Comparison of ENCODE assay signal across 8 cellular contexts in the genomic region with DNA sequence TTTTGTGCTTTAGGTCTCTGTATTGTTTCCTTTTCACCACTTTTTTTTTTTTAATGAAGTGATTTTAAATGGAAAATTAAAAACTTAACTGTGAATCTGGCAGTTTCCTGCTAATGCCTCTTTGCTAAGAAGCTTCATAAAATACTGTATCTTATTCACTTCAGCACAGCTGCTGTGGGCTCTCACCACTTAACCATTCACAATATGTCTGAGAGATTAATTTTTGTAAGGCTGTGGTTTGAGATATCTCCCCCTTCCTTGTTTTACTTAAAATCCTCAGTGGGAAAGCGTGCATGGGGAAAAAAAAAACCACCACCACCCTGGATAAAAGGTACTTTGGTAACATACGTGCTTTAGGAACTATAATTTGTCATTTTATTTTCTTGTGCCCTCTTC.
A peak's percentile ranks its signal among the peaks of the same experiment; 100 is the strongest.
DNase-seq lines count a peak whose midpoint lies in the region; ATAC-seq and TF ChIP-seq lines count a peak whose summit lies in the region.

No MANE protein-coding gene starts in this region.

- ATAC-seq in thoracic aorta (ENCODE audit: insufficient number of reproducible peaks, low FRiP score, low read depth), result no peak
- ATAC-seq in HG02970 (IDR thresholded peaks at IDR 0.05; ENCODE audit: low FRiP score, unreplicated experiment), result no peak

- TF ChIP-seq CTCF in SU-DHL-6 (IDR thresholded peaks at IDR 0.05; ENCODE audit: insufficient read depth, low read length, poor library complexity, severe bottlenecking), result no peak
- no peak for TF ChIP-seq CTCF in thoracic aorta (IDR thresholded peaks at IDR 0.05)

- H3K9me3 ChIP-seq in SU-DHL-6 (ENCODE audit: insufficient read depth, low read length) (no peaks in the 10 kb centered on the region), thoracic aorta (no peaks in the 10 kb centered on the region)

- H3K79me2 ChIP-seq in SU-DHL-6 (ENCODE audit: insufficient read depth, low read length), result no peaks in the 10 kb centered on the region

- no peaks in the 10 kb centered on the region for H3K27me3 ChIP-seq in SU-DHL-6 (ENCODE audit: low read length)
- H3K27me3 ChIP-seq in thoracic aorta (replicated peaks; ENCODE audit: insufficient read depth), result no peaks in the 10 kb centered on the region

- no peaks in the 10 kb centered on the region for H3K27me3 Mint-ChIP-seq in activated T-cell treated with anti-CD3 and anti-CD28 coated beads, Interleukin-2, amount 50 U/mL, for 24 hours
- peaks cover 0 to 4% (median 1%) of the 10 kb centered on the region in 3 donors for H3K27me3 Mint-ChIP-seq in immature natural killer cell (ENCODE audit: low read depth in 3 of 3)

- peak overlapping the region; percentile 32 for H3K27ac ChIP-seq in SU-DHL-6 (ENCODE audit: low read depth, low read length)
- H3K27ac ChIP-seq in thoracic aorta, result peak overlapping the region; percentile 94 to 97

- peaks cover 98% of the 10 kb centered on the region for H3K4me1 Mint-ChIP-seq in activated T-cell treated with anti-CD3 and anti-CD28 coated beads, Interleukin-2, amount 50 U/mL, for 24 hours (ENCODE audit: low read depth)
- peaks cover 37 to 74% of the 10 kb centered on the region in 2 donors for H3K4me1 Mint-ChIP-seq in immature natural killer cell

- H2AFZ ChIP-seq in SU-DHL-6 (ENCODE audit: low read depth, low read length, severe bottlenecking), result no peak overlapping the region

- peaks cover 63 to 88% of the 10 kb centered on the region in 2 donors for H3K4me1 ChIP-seq in thoracic aorta (ENCODE audit: control insufficient read depth in 1 of 2, low read depth in 2 of 2)

- no peaks in the 10 kb centered on the region for H4K20me1 ChIP-seq in SU-DHL-6 (ENCODE audit: low read depth, low read length)

- H3K36me3 Mint-ChIP-seq in activated T-cell treated with anti-CD3 and anti-CD28 coated beads, Interleukin-2, amount 50 U/mL, for 24 hours (ENCODE audit: low read depth), result peaks cover 72% of the 10 kb centered on the region
- H3K36me3 Mint-ChIP-seq in immature natural killer cell, result peaks cover 0 to 2% (median 0%) of the 10 kb centered on the region in 3 donors

- no peaks in the 10 kb centered on the region for H3K36me3 ChIP-seq in SU-DHL-6 (ENCODE audit: low read length)
- no peaks in the 10 kb centered on the region for H3K36me3 ChIP-seq in thoracic aorta

- no peaks in the 10 kb centered on the region for H3F3A ChIP-seq in SU-DHL-6 (ENCODE audit: insufficient read depth)

- H3K9me2 ChIP-seq in SU-DHL-6 (replicated peaks; ENCODE audit: insufficient read depth, low read length), result no peaks in the 10 kb centered on the region

- no peak for DNase-seq in activated T-cell treated with anti-CD3 and anti-CD28 coated beads, Interleukin-2, amount 50 U/mL, for 24 hours
- DNase-seq in activated T-cell treated with anti-CD3 and anti-CD28 coated beads, Interleukin-2, amount 50 U/mL, for 48 hours, result no peak
- no peak for DNase-seq in immature natural killer cell
- no peak for DNase-seq in thoracic aorta (ENCODE audit: low spot score)
- DNase-seq in NOMO-1 (lab: John Stamatoyannopoulos, UW; ENCODE audit: unreplicated experiment in 2 of 2), result no peak
- no peak for DNase-seq in central memory CD4-positive, alpha-beta T cell

- H3K27ac Mint-ChIP-seq in activated T-cell treated with anti-CD3 and anti-CD28 coated beads, Interleukin-2, amount 50 U/mL, for 24 hours, result peak overlapping the region; percentile 94
- H3K27ac Mint-ChIP-seq in immature natural killer cell, result peak overlapping the region in 2 of 6 donors; percentile 8 to 51

- H3K4me3 Mint-ChIP-seq in activated T-cell treated with anti-CD3 and anti-CD28 coated beads, Interleukin-2, amount 50 U/mL, for 24 hours, result peak overlapping the region; percentile 60
- peak overlapping the region in 4 of 5 donors; percentile 1 to 47 (median 22) for H3K4me3 Mint-ChIP-seq in immature natural killer cell

- no peaks in the 10 kb centered on the region for H3K9me3 Mint-ChIP-seq in activated T-cell treated with anti-CD3 and anti-CD28 coated beads, Interleukin-2, amount 50 U/mL, for 24 hours
- no peaks in the 10 kb centered on the region for H3K9me3 Mint-ChIP-seq in immature natural killer cell

- peak overlapping the region; percentile 10 for H3K4me2 ChIP-seq in SU-DHL-6 (ENCODE audit: low read depth, low read length, poor library complexity, severe bottlenecking)

- H3K4me3 ChIP-seq in SU-DHL-6 (ENCODE audit: insufficient read depth, low read length, poor library complexity, severe bottlenecking) (no peak overlapping the region), thoracic aorta (peak overlapping the region; percentile 51)

- no peak overlapping the region for H3K9ac ChIP-seq in SU-DHL-6 (ENCODE audit: low read length)
